In genomic region chr21:15735409-15735808, GRCh38 we compare ENCODE assay signal across 14 cellular contexts. TPM values are rescaled to one million over a fixed set of nuclear protein-coding genes. Genes with fewer than 3 reads are reported as not detected.
A peak's percentile ranks its signal among the peaks of the same experiment; 100 is the strongest.
DNase-seq lines count a peak whose midpoint lies in the region; ATAC-seq and TF ChIP-seq lines count a peak whose summit lies in the region.
"Had no signal": no experiment of that assay in that cellular context is flagged by ENCODE, and none has a peak within 500 bp of the region (broad histone marks: within the 10 kb centered on the region; RNA-seq: fewer than 3 reads in every experiment).

No MANE protein-coding gene starts in this region.

- no peak overlapping the region for H2AFZ ChIP-seq in smooth muscle cell (ENCODE audit: low read depth)
- H2AFZ ChIP-seq: parathyroid adenoma had no signal

- TF ChIP-seq CTCF in smooth muscle cell (IDR thresholded peaks at IDR 0.05; ENCODE audit: borderline replicate concordance, insufficient read depth, poor library complexity, severe bottlenecking): no peak
- no peak for TF ChIP-seq CTCF in testis (IDR thresholded peaks at IDR 0.05)

- peak overlapping the region; percentile 44 for H3K4me3 Mint-ChIP-seq in activated CD8-positive, alpha-beta memory T cell treated with anti-CD3 and anti-CD28 coated beads, Interleukin-2, amount 10 ng/mL, durations not matched to agents 7 days and 5 days
- no peak overlapping the region for H3K4me3 Mint-ChIP-seq in dendritic cell treated with granulocyte-macrophage colony-stimulating factor and Interleukin-4, amounts not matched to agents 40 ng/mL and 50 ng/mL, for 4 days

- H3K4me2 ChIP-seq in smooth muscle cell: peak overlapping the region; percentile 59

- CTCF ChIA-PET in activated CD8-positive, alpha-beta memory T cell treated with anti-CD3 and anti-CD28 coated beads, Interleukin-2, amount 10 ng/mL, durations not matched to agents 7 days and 5 days (lab: Charles Lee): no interaction called here

- H3K9me3 ChIP-seq in smooth muscle cell (replicated peaks; ENCODE audit: low read depth) (no peaks in the 10 kb centered on the region), testis (no peaks in the 10 kb centered on the region)
- H3K9me3 ChIP-seq: gastroesophageal sphincter, tibial nerve had no signal

- H3K36me3 ChIP-seq in smooth muscle cell (ENCODE audit: low read depth) (no peaks in the 10 kb centered on the region), testis (ENCODE audit: low read depth, missing control alignments) (no peaks in the 10 kb centered on the region)
- H3K36me3 ChIP-seq: brain microvascular endothelial cell, gastroesophageal sphincter, tibial nerve had no signal

- ATAC-seq in activated CD8-positive, alpha-beta memory T cell treated with anti-CD3 and anti-CD28 coated beads, Interleukin-2, amount 10 ng/mL, durations not matched to agents 7 days and 5 days: no peak
- no peak for ATAC-seq in GM19455 (IDR thresholded peaks at IDR 0.05; ENCODE audit: unreplicated experiment)
- ATAC-seq: gastroesophageal sphincter had no signal

- intact Hi-C loops in dendritic cell treated with granulocyte-macrophage colony-stimulating factor and Interleukin-4, amounts not matched to agents 40 ng/mL and 50 ng/mL, for 4 days (cut with micrococcal nuclease): loop anchor here (10.0 kb wide), 1 partner anchor 1351 kb away; the partner anchor contains the start of gene HSPA13
- intact Hi-C loops in testis (cut with DNase I; ENCODE audit: low total_unique reads): no loop called here

- peaks cover 68% of the 10 kb centered on the region for H3K4me1 Mint-ChIP-seq in activated CD8-positive, alpha-beta memory T cell treated with anti-CD3 and anti-CD28 coated beads, Interleukin-2, amount 10 ng/mL, durations not matched to agents 7 days and 5 days
- H3K4me1 Mint-ChIP-seq in dendritic cell treated with granulocyte-macrophage colony-stimulating factor and Interleukin-4, amounts not matched to agents 40 ng/mL and 50 ng/mL, for 4 days (ENCODE audit: low read depth): peaks cover 56% of the 10 kb centered on the region

- H3K36me3 Mint-ChIP-seq in activated CD8-positive, alpha-beta memory T cell treated with anti-CD3 and anti-CD28 coated beads, Interleukin-2, amount 10 ng/mL, durations not matched to agents 7 days and 5 days: peaks cover 26% of the 10 kb centered on the region
- peaks cover 5% of the 10 kb centered on the region for H3K36me3 Mint-ChIP-seq in dendritic cell treated with granulocyte-macrophage colony-stimulating factor and Interleukin-4, amounts not matched to agents 40 ng/mL and 50 ng/mL, for 4 days (ENCODE audit: low read depth)

- H3K79me2 ChIP-seq in smooth muscle cell (ENCODE audit: low read depth): peaks cover 97% of the 10 kb centered on the region

- no peak overlapping the region for H3K9ac ChIP-seq in smooth muscle cell (ENCODE audit: low read depth)
- H3K9ac ChIP-seq: parathyroid adenoma had no signal

- no peak overlapping the region for H3K27ac ChIP-seq in smooth muscle cell (ENCODE audit: low read depth)
- no peak overlapping the region for H3K27ac ChIP-seq in testis
- H3K27ac ChIP-seq: brain microvascular endothelial cell, parathyroid adenoma had no signal

- TF ChIP-seq POLR2A in testis (IDR thresholded peaks at IDR 0.05): no peak

- no peaks in the 10 kb centered on the region for H3K9me3 Mint-ChIP-seq in activated CD8-positive, alpha-beta memory T cell treated with anti-CD3 and anti-CD28 coated beads, Interleukin-2, amount 10 ng/mL, durations not matched to agents 7 days and 5 days (ENCODE audit: low read depth)
- H3K9me3 Mint-ChIP-seq in dendritic cell treated with granulocyte-macrophage colony-stimulating factor and Interleukin-4, amounts not matched to agents 40 ng/mL and 50 ng/mL, for 4 days: no peaks in the 10 kb centered on the region

- peak overlapping the region; percentile 21 for H3K27ac Mint-ChIP-seq in activated CD8-positive, alpha-beta memory T cell treated with anti-CD3 and anti-CD28 coated beads, Interleukin-2, amount 10 ng/mL, durations not matched to agents 7 days and 5 days
- H3K27ac Mint-ChIP-seq in dendritic cell treated with granulocyte-macrophage colony-stimulating factor and Interleukin-4, amounts not matched to agents 40 ng/mL and 50 ng/mL, for 4 days: peak overlapping the region; percentile 68

- H3K4me1 ChIP-seq in smooth muscle cell (ENCODE audit: low read depth) (peaks cover 32% of the 10 kb centered on the region), testis (peaks cover 3% of the 10 kb centered on the region)
- H3K4me1 ChIP-seq: parathyroid adenoma had no signal

- H3K27me3 ChIP-seq in smooth muscle cell (ENCODE audit: low read depth): no peaks in the 10 kb centered on the region
- no peaks in the 10 kb centered on the region for H3K27me3 ChIP-seq in testis
- H3K27me3 ChIP-seq: brain microvascular endothelial cell, gastroesophageal sphincter, tibial nerve had no signal

- 29% methylated on average over 2 of the region's 2 CpGs for WGBS in smooth muscle cell (ENCODE audit: low lambda C conversion rate)
- 65 to 67% methylated on average over 2 of the region's 2 CpGs for WGBS in testis, 2 donors

- H3K27me3 Mint-ChIP-seq in activated CD8-positive, alpha-beta memory T cell treated with anti-CD3 and anti-CD28 coated beads, Interleukin-2, amount 10 ng/mL, durations not matched to agents 7 days and 5 days: no peaks in the 10 kb centered on the region
- H3K27me3 Mint-ChIP-seq in dendritic cell treated with granulocyte-macrophage colony-stimulating factor and Interleukin-4, amounts not matched to agents 40 ng/mL and 50 ng/mL, for 4 days: no peaks in the 10 kb centered on the region

- DNase-seq in activated CD8-positive, alpha-beta memory T cell treated with anti-CD3 and anti-CD28 coated beads, Interleukin-2, amount 10 ng/mL, durations not matched to agents 7 days and 5 days: no peak
- no peak for DNase-seq in activated CD8-positive, alpha-beta memory T cell treated with anti-CD3 and anti-CD28 coated beads, Interleukin-2, amount 50 U/mL, for 4 hours
- DNase-seq in NCI-H69 (lab: John Stamatoyannopoulos, UW) (peak; percentile 10), smooth muscle cell (lab: John Stamatoyannopoulos, UW; ENCODE audit: unreplicated experiment) (no peak), testis (no peak)
- DNase-seq in stimulated activated CD4-positive, alpha-beta T cell treated with anti-CD3 and anti-CD28 coated beads, Interleukin-15, amount 100 ng/mL, for 24 hours: no peak
- DNase-seq: activated CD4-positive, CD25-positive, alpha-beta regulatory T cell; brain microvascular endothelial cell; effector CD4-positive, alpha-beta T cell had no signal

- peak overlapping the region; percentile 7 for H3K4me3 ChIP-seq in smooth muscle cell
- H3K4me3 ChIP-seq in testis: no peak overlapping the region
- H3K4me3 ChIP-seq: gastroesophageal sphincter had no signal

- no peaks in the 10 kb centered on the region for H3F3A ChIP-seq in smooth muscle cell (ENCODE audit: low read depth)

- H4K20me1 ChIP-seq in smooth muscle cell (ENCODE audit: low read depth): peaks cover 84% of the 10 kb centered on the region

RNA-seq across cellular contexts. Expression of gene USP25, which starts 5.6 kb away (rescaled TPM):
- 10 to 100 TPM; 43.2 to 58.0 TPM for total RNA-seq in activated CD8-positive, alpha-beta memory T cell treated with anti-CD3 and anti-CD28 coated beads, Interleukin-2, amount 10 ng/mL, durations not matched to agents 7 days and 5 days
- 30.7 and 31.4 TPM in 2 replicates for total RNA-seq in smooth muscle cell
- 12.0 and 13.2 TPM in 2 replicates for polyA plus RNA-seq in smooth muscle cell
- total RNA-seq in testis: 100 to 1,000 TPM in 1 of 2 donors, 10 to 100 TPM in 1; 69.2 to 123 TPM
- 69.9 TPM for polyA plus RNA-seq in testis (ENCODE audit: insufficient read depth, low read depth, low replicate concordance)
